In genomic region chr22:26779108-26779507, GRCh38 we compare ENCODE assay signal across 1 cellular context.
TF ChIP-seq lines count a peak whose summit lies in the region.

No MANE protein-coding gene starts in this region.

TF ChIP-seq in SK-N-SH, 30 proteins besides CTCF, POLR2A, EP300 and RAD21 (continued from another document):
- TF ChIP-seq REST (IDR thresholded peaks at IDR 0.05; ENCODE audit: low read depth, low read length) (no peak), IRF3 (IDR thresholded peaks at IDR 0.05; ENCODE audit: low read depth, low read length) (no peak), TAF1 (IDR thresholded peaks at IDR 0.05; ENCODE audit: borderline replicate concordance, low read depth, low read length) (no peak), EZH2phosphoT487 (IDR thresholded peaks at IDR 0.05; ENCODE audit: borderline replicate concordance, low read depth) (no peak), RCOR1 (IDR thresholded peaks at IDR 0.05; ENCODE audit: low read length) (no peak), TCF12 (IDR thresholded peaks at IDR 0.05) (no peak), NFIC (IDR thresholded peaks at IDR 0.05; ENCODE audit: borderline replicate concordance) (no peak), ELF1 (IDR thresholded peaks at IDR 0.05) (no peak), TEAD4 (IDR thresholded peaks at IDR 0.05; ENCODE audit: borderline replicate concordance, insufficient read depth) (no peak)
